ENCODE assay signal across 28 cellular contexts in genomic region chr11:70486731-70487130, GRCh38.
"Had no signal": no experiment of that assay in that cellular context is flagged by ENCODE, and none has a peak within 500 bp of the region (broad histone marks: within the 10 kb centered on the region; RNA-seq: fewer than 3 reads in every experiment).

No MANE protein-coding gene starts in this region.

- H3K9me3 ChIP-seq: colonic mucosa, gastrocnemius medialis had no signal

- H3K4me1 ChIP-seq: colonic mucosa, esophagus squamous epithelium, foreskin keratinocyte had no signal

- DNase-seq: colonic mucosa; cortex of kidney; dermis blood vessel endothelial cell; dorsolateral prefrontal cortex; effector CD4-positive, alpha-beta T cell; effector CD8-positive, alpha-beta T cell; effector memory CD4-positive, alpha-beta T cell; effector memory CD8-positive, alpha-beta T cell; endodermal cell; erythroblast; esophagus squamous epithelium; foreskin fibroblast; foreskin keratinocyte; foreskin melanocyte; gastrocnemius medialis; glutamatergic neuron; head of caudate nucleus; heart right ventricle had no signal

- H3K36me3 ChIP-seq: colonic mucosa, esophagus squamous epithelium, gastrocnemius medialis, heart left ventricle, heart right ventricle had no signal

- FAIRE-seq: colon, endometrium, endothelial cell of umbilical vein, frontal cortex had no signal

- H3K27ac ChIP-seq: colonic mucosa, coronary artery, epithelial cell of prostate, esophagus muscularis mucosa, esophagus squamous epithelium, foreskin keratinocyte, gastrocnemius medialis, gastroesophageal sphincter, heart left ventricle, heart right ventricle had no signal

- H3K4me3 ChIP-seq: colonic mucosa, coronary artery, dorsolateral prefrontal cortex, esophagus muscularis mucosa, esophagus squamous epithelium, gastrocnemius medialis, gastroesophageal sphincter, heart left ventricle, heart right ventricle had no signal

- H3K27me3 ChIP-seq: colonic mucosa, dorsolateral prefrontal cortex, esophagus muscularis mucosa, esophagus squamous epithelium, foreskin keratinocyte, gastrocnemius medialis, gastroesophageal sphincter, heart left ventricle, heart right ventricle had no signal

- ATAC-seq: effector memory CD8-positive, alpha-beta T cell; esophagus mucosa; foreskin keratinocyte; gastrocnemius medialis; gastroesophageal sphincter; heart left ventricle; heart right ventricle had no signal
